Comparison of ENCODE assay signal across 8 cellular contexts in genomic region chr22:41446639-41447434, GRCh38. TPM values are rescaled to one million over a fixed set of nuclear protein-coding genes. Genes with fewer than 3 reads are reported as not detected.
A peak's percentile ranks its signal among the peaks of the same experiment; 100 is the strongest.
DNase-seq lines count a peak whose midpoint lies in the region; TF ChIP-seq lines count a peak whose summit lies in the region.

TSS of gene TOB2 (minus strand) at chr22:41446801. CDS start at chr22:41437345, 9,456 bp downstream.

- no CpG with 5 or more reads among the region's 85 CpGs for WGBS in H9 (ENCODE audit: extremely low coverage, insufficient read length, low lambda C conversion rate)
- WGBS in neuronal stem cell (ENCODE audit: extremely low coverage in 2 of 2, insufficient read length in 2 of 2, insufficient replicate concordance in 1 of 2), 2 donors: no CpG with 5 or more reads among the region's 85 CpGs

- no peak within 1 kb of the TSS for H3T11ph ChIP-seq in H9 (ENCODE audit: low read length)

- H4K91ac ChIP-seq in H9 (ENCODE audit: insufficient read length, low read depth, low read length) (no peak within 1 kb of the TSS), neuronal stem cell (ENCODE audit: low read depth, low read length, poor library complexity) (peak within 1 kb of the TSS; percentile 98)

- TF ChIP-seq CTCF in H9 (conservative IDR thresholded peaks at IDR 0.05): no peak

- H3K27me3 Mint-ChIP-seq in H9 (ENCODE audit: low read depth): peaks cover 2% of the 10 kb centered on the region; the same call in 1 of the 2 replicates

- H3K27ac ChIP-seq in H9 (ENCODE audit: insufficient read length, low read depth, low read length) (peak within 1 kb of the TSS; percentile 33), neuronal stem cell (replicated peaks; ENCODE audit: low read length) (peak within 1 kb of the TSS; percentile 97), subcutaneous abdominal adipose tissue (ENCODE audit: low read depth, low read length) (peak within 1 kb of the TSS; percentile 99)

- H2BK5ac ChIP-seq in H9 (ENCODE audit: insufficient read length, low read length): peak within 1 kb of the TSS; percentile 23
- peak within 1 kb of the TSS; percentile 100 for H2BK5ac ChIP-seq in neuronal stem cell (ENCODE audit: low read length)

- H3K4me1 ChIP-seq in H9 (ENCODE audit: insufficient read depth, low read length) (no peaks in the 10 kb centered on the region; the same call in 1 of the 2 replicates), neuronal stem cell (ENCODE audit: control insufficient read depth in 2 of 2, insufficient read depth in 1 of 2, low read depth in 1 of 2, low read length in 2 of 2) (peaks cover 5 to 7% of the 10 kb centered on the region in 2 donors), subcutaneous abdominal adipose tissue (ENCODE audit: control insufficient read depth in 5 of 5, insufficient read depth in 5 of 5, low read length in 5 of 5) (peaks cover 10 to 62% (median 52%) of the 10 kb centered on the region in 5 donors)

- H2BK120ac ChIP-seq in H9 (ENCODE audit: low read depth, low read length, poor library complexity, severe bottlenecking) (peak within 1 kb of the TSS; percentile 62), neuronal stem cell (ENCODE audit: low read depth, low read length) (peak within 1 kb of the TSS; percentile 97)

- no peak within 1 kb of the TSS for H4K5ac ChIP-seq in H9 (ENCODE audit: insufficient read length, low read depth, low read length)

- peak within 1 kb of the TSS; percentile 99 to 100 (median 100) for H3K27ac Mint-ChIP-seq in H9

- peaks cover 17 to 39% (median 39%) of the 10 kb centered on the region in 3 experiments for H3K36me3 Mint-ChIP-seq in H9 (ENCODE audit: insufficient read depth in 1 of 3, low read depth in 3 of 3)

- H2BK12ac ChIP-seq in H9 (ENCODE audit: insufficient read length, low read depth, low read length) (no peak within 1 kb of the TSS), neuronal stem cell (ENCODE audit: low read length) (peak within 1 kb of the TSS; percentile 92)

- H3K4me1 Mint-ChIP-seq in H9: peaks cover 14 to 25% of the 10 kb centered on the region in 2 experiments

- H4K8ac ChIP-seq in H9 (replicated peaks; ENCODE audit: insufficient read length, low read depth, low read length) (no peak within 1 kb of the TSS), neuronal stem cell (ENCODE audit: low read depth, low read length) (peak within 1 kb of the TSS; percentile 89)

- H2BK20ac ChIP-seq in H9 (ENCODE audit: low read depth, low read length, poor library complexity, severe bottlenecking): no peak within 1 kb of the TSS

- peaks cover 24% of the 10 kb centered on the region; the same call in 1 of the 2 replicates for H3K79me2 ChIP-seq in H9 (ENCODE audit: insufficient read depth, low read length)

- peak within 1 kb of the TSS; percentile 87 to 98 for H3K4me3 ChIP-seq in neuronal stem cell (ENCODE audit: low read length in 2 of 2)
- peak within 1 kb of the TSS; percentile 97 to 99 (median 98) for H3K4me3 ChIP-seq in subcutaneous abdominal adipose tissue (ENCODE audit: low read depth in 1 of 5, low read length in 5 of 5)

- H3K4me2 ChIP-seq in H9 (ENCODE audit: insufficient read depth, insufficient read length, low read length) (peak within 1 kb of the TSS; percentile 82), neuronal stem cell (ENCODE audit: insufficient read depth, low read length, poor library complexity, severe bottlenecking) (peak within 1 kb of the TSS; percentile 100)

- H3K23ac ChIP-seq in H9 (ENCODE audit: insufficient read length, low read depth, low read length) (no peak within 1 kb of the TSS), neuronal stem cell (ENCODE audit: low read depth, low read length, poor library complexity) (peak within 1 kb of the TSS; percentile 100)

- H3K36me3 ChIP-seq in neuronal stem cell (replicated peaks in 1 of 2; ENCODE audit: control insufficient read depth in 2 of 2, insufficient read depth in 2 of 2, low read length in 2 of 2) (peaks cover 6 to 22% of the 10 kb centered on the region in 2 donors), subcutaneous abdominal adipose tissue (ENCODE audit: control insufficient read depth in 5 of 5, insufficient read depth in 5 of 5, low read length in 5 of 5) (peaks cover 0 to 11% (median 0%) of the 10 kb centered on the region in 5 donors)

- H2BK15ac ChIP-seq in H9 (ENCODE audit: low read depth, low read length): no peak within 1 kb of the TSS
- peak within 1 kb of the TSS; percentile 81 for H2BK15ac ChIP-seq in neuronal stem cell (ENCODE audit: low read length)

- H3K27me3 ChIP-seq in H9 (ENCODE audit: insufficient read depth, low read length) (no peaks in the 10 kb centered on the region), neuronal stem cell (ENCODE audit: control insufficient read depth in 3 of 3, insufficient read depth in 3 of 3, low read depth in 1 of 3, low read length in 3 of 3) (no peaks in the 10 kb centered on the region), subcutaneous abdominal adipose tissue (ENCODE audit: control insufficient read depth in 5 of 5, insufficient read depth in 4 of 5, low read length in 5 of 5) (no peaks in the 10 kb centered on the region)

- H2AK5ac ChIP-seq in H9 (ENCODE audit: insufficient read length, low read length): no peak within 1 kb of the TSS
- peak within 1 kb of the TSS; percentile 98 for H2AK5ac ChIP-seq in neuronal stem cell (ENCODE audit: low read depth, low read length)

- H3K9me3 ChIP-seq in H9 (ENCODE audit: control insufficient read depth, low read depth, low read length): no peaks in the 10 kb centered on the region
- H3K9me3 ChIP-seq in neuronal stem cell (replicated peaks in 1 of 2; ENCODE audit: control insufficient read depth in 2 of 2, insufficient read depth in 1 of 2, low read depth in 1 of 2, low read length in 2 of 2): no peaks in the 10 kb centered on the region
- H3K9me3 ChIP-seq in subcutaneous abdominal adipose tissue (ENCODE audit: control insufficient read depth in 5 of 5, low read length in 5 of 5): no peaks in the 10 kb centered on the region

- no peaks in the 10 kb centered on the region for H3K9me3 Mint-ChIP-seq in H9

- no peak within 1 kb of the TSS for H2AFZ ChIP-seq in H9 (ENCODE audit: low read length)
- peak within 1 kb of the TSS; percentile 71 for H2AFZ ChIP-seq in neuronal stem cell (ENCODE audit: low read length)

- peak within 1 kb of the TSS; percentile 80 for H3K18ac ChIP-seq in H9 (ENCODE audit: insufficient read length, low read depth, low read length)
- H3K18ac ChIP-seq in neuronal stem cell (ENCODE audit: low read length): peak within 1 kb of the TSS; percentile 98

- H3K56ac ChIP-seq in H9 (ENCODE audit: insufficient read length, low read depth, low read length): no peak within 1 kb of the TSS

- H3K79me1 ChIP-seq in H9 (ENCODE audit: insufficient read depth, low read depth, low read length, poor library complexity, severe bottlenecking) (peaks cover 4% of the 10 kb centered on the region), neuronal stem cell (ENCODE audit: low read depth, low read length) (peaks cover 3% of the 10 kb centered on the region)

- peak within 1 kb of the TSS; percentile 68 for H3K9ac ChIP-seq in H9 (ENCODE audit: extremely low read depth, insufficient read length, low read length)
- peak within 1 kb of the TSS; percentile 99 for H3K9ac ChIP-seq in neuronal stem cell (ENCODE audit: low read depth, low read length, poor library complexity)
- H3K9ac ChIP-seq in subcutaneous abdominal adipose tissue (ENCODE audit: low read length in 5 of 5): peak within 1 kb of the TSS; percentile 86 to 99 (median 97)

- H4K20me1 ChIP-seq in H9 (ENCODE audit: control insufficient read depth, insufficient read depth, insufficient read length): no peaks in the 10 kb centered on the region

- H3K23me2 ChIP-seq in H9 (ENCODE audit: insufficient read length, low read depth, low read length, poor library complexity, severe bottlenecking): peaks cover 23% of the 10 kb centered on the region

- H3K4me3 Mint-ChIP-seq in H9: peak within 1 kb of the TSS; percentile 96

- peak within 1 kb of the TSS; percentile 24; the same call in 1 of the 2 replicates for H3K4ac ChIP-seq in H9 (ENCODE audit: low read depth, low read length)
- H3K4ac ChIP-seq in neuronal stem cell (ENCODE audit: low read length): peak within 1 kb of the TSS; percentile 90

- peak within 1 kb of the TSS; percentile 85 for H3K14ac ChIP-seq in H9 (ENCODE audit: insufficient read depth, low read length)
- peak within 1 kb of the TSS; percentile 86 for H3K14ac ChIP-seq in neuronal stem cell (ENCODE audit: low read length)

- DNase-seq in DMS53 treated with DMSO at 0.1 percent for 48 hours (lab: John Stamatoyannopoulos, UW; ENCODE audit: unreplicated experiment) (peak; percentile 66), H9 (peak; percentile 96), MV-4-11 (lab: John Stamatoyannopoulos, UW) (peak; percentile 88), SK-N-DZ (ENCODE audit: low spot score) (peak; percentile 96), foreskin melanocyte (peak; percentile 92), neuronal stem cell (ENCODE audit: low spot score) (peak; percentile 95)
- DNase-seq in activated naive CD4-positive, alpha-beta T cell treated with Interleukin-2 at 50 U/mL for 16 hours: peak; percentile 95

RNA-seq across cellular contexts. Expression of gene TOB2, which starts in this region (rescaled TPM):
- 75.8 and 78.0 TPM in 2 replicates for total RNA-seq in H9 (2021)
- polyA plus RNA-seq in SK-N-DZ (2014; cell fraction: cytosol; rRNA removed): 9.2 and 12.0 TPM in 2 replicates
- 5.0 and 7.0 TPM in 2 replicates for polyA plus RNA-seq in SK-N-DZ (2014; cell fraction: nucleus; rRNA removed)
- polyA plus RNA-seq in neuronal stem cell (2013, experiment 1 of 2): 30.2 TPM
- 31.5 TPM for polyA plus RNA-seq in neuronal stem cell (2013, experiment 2 of 2)

Comparison
In these comparisons a context has a peak if more than half of its experiments do, and no peak if none do; other contexts are left out.
1. Peak in every context shown above with its lines: DNase-seq, H3K4me3 ChIP-seq and H3K27ac ChIP-seq.
2. H3K27ac ChIP-seq: peak in every context shown above with its lines; median percentile 99 in subcutaneous abdominal adipose tissue; 97 in neuronal stem cell; 33 in H9.